1 cellular context compared by ENCODE assay signal in genomic region chr1:54406339-54407181, GRCh38.
TF ChIP-seq lines count a peak whose summit lies in the region.

TSS of gene SSBP3 (minus strand) at chr1:54406394.

TF ChIP-seq in HEK293, 187 proteins besides CTCF, POLR2A, EP300 and RAD21 (continued from another document and continues in another):
- TF ChIP-seq HIC1 (tag by site-specific recombination; IDR thresholded peaks at IDR 0.05) (0 out of 2 replicates have a peak, but pooled peaks have one; percentile 27), ZBTB17 (tag by site-specific recombination; IDR thresholded peaks at IDR 0.05) (no peak), ZNF19 (tag by site-specific recombination; IDR thresholded peaks at IDR 0.05; ENCODE audit: low read depth) (no peak), ZBTB11 (tag by site-specific recombination; conservative IDR thresholded peaks at IDR 0.05; ENCODE audit: low read depth) (no peak), EGR2 (tag by site-specific recombination; IDR thresholded peaks at IDR 0.05; ENCODE audit: low read depth) (peak; percentile 88), ZNF514 (tag by site-specific recombination; IDR thresholded peaks at IDR 0.05) (no peak), ZSCAN30 (tag by site-specific recombination; IDR thresholded peaks at IDR 0.05) (no peak), ZNF629 (tag by site-specific recombination; IDR thresholded peaks at IDR 0.05) (no peak), ZNF311 (tag by site-specific recombination; IDR thresholded peaks at IDR 0.05; ENCODE audit: borderline replicate concordance) (no peak), ZNF155 (tag by site-specific recombination; IDR thresholded peaks at IDR 0.05) (no peak), ZEB2 (tag by site-specific recombination; IDR thresholded peaks at IDR 0.05) (0 out of 2 replicates have a peak, but pooled peaks have one; percentile 30), ZBTB1 (tag by site-specific recombination; IDR thresholded peaks at IDR 0.05) (0 out of 2 replicates have a peak, but pooled peaks have one; percentile 38), SALL2 (tag by site-specific recombination; IDR thresholded peaks at IDR 0.05; ENCODE audit: borderline replicate concordance) (no peak), ZBTB48 (tag by site-specific recombination; IDR thresholded peaks at IDR 0.05) (0 out of 2 replicates have a peak, but pooled peaks have one; percentile 24), ZNF518A (tag by site-specific recombination; conservative IDR thresholded peaks at IDR 0.05; ENCODE audit: low read depth) (no peak), KLF1 (tag by site-specific recombination; IDR thresholded peaks at IDR 0.05) (peak; percentile 41; the same call in 1 of the 2 replicates), ZNF473 (tag by site-specific recombination; IDR thresholded peaks at IDR 0.05) (no peak), ZFP69B (tag by site-specific recombination; IDR thresholded peaks at IDR 0.05) (no peak), ZNF433 (tag by site-specific recombination; IDR thresholded peaks at IDR 0.05; ENCODE audit: low read depth) (no peak), GLI4 (tag by site-specific recombination; IDR thresholded peaks at IDR 0.05) (no peak), SETDB1 (IDR thresholded peaks at IDR 0.05; ENCODE audit: insufficient read length, low read length) (no peak), GLIS1 (tag by site-specific recombination; IDR thresholded peaks at IDR 0.05) (peak; percentile 58; the same call in 1 of the 2 replicates), KLF17 (tag by site-specific recombination; IDR thresholded peaks at IDR 0.05) (peak; percentile 76; the same call in 1 of the 2 replicates), ZNF302 (tag by site-specific recombination; IDR thresholded peaks at IDR 0.05; ENCODE audit: low read depth) (no peak), ZNF561 (tag by site-specific recombination; IDR thresholded peaks at IDR 0.05; ENCODE audit: borderline replicate concordance) (peak; percentile 32; the same call in 1 of the 2 replicates), WT1 (tag by site-specific recombination; IDR thresholded peaks at IDR 0.05) (no peak), KLF8 (tag by site-specific recombination; IDR thresholded peaks at IDR 0.05) (peak; percentile 45; the same call in 1 of the 2 replicates), ZBTB21 (tag by site-specific recombination; IDR thresholded peaks at IDR 0.05) (no peak), SP2 (tag by site-specific recombination; IDR thresholded peaks at IDR 0.05) (peak; percentile 19; the same call in 1 of the 2 replicates), OVOL3 (tag by site-specific recombination; IDR thresholded peaks at IDR 0.05) (no peak), SP7 (tag by site-specific recombination; IDR thresholded peaks at IDR 0.05) (peak; percentile 34; the same call in 1 of the 2 replicates), ZNF112 (tag by site-specific recombination; IDR thresholded peaks at IDR 0.05) (no peak), MZF1 (tag by site-specific recombination; IDR thresholded peaks at IDR 0.05; ENCODE audit: borderline replicate concordance) (no peak), ZNF624 (tag by site-specific recombination; IDR thresholded peaks at IDR 0.05) (no peak)
- TF ChIP-seq, protein P1, sequence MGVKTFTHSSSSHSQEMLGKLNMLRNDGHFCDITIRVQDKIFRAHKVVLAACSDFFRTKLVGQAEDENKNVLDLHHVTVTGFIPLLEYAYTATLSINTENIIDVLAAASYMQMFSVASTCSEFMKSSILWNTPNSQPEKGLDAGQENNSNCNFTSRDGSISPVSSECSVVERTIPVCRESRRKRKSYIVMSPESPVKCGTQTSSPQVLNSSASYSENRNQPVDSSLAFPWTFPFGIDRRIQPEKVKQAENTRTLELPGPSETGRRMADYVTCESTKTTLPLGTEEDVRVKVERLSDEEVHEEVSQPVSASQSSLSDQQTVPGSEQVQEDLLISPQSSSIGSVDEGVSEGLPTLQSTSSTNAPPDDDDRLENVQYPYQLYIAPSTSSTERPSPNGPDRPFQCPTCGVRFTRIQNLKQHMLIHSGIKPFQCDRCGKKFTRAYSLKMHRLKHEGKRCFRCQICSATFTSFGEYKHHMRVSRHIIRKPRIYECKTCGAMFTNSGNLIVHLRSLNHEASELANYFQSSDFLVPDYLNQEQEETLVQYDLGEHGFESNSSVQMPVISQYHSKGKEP (tag by site-specific recombination; IDR thresholded peaks at IDR 0.05): no peak
- TF ChIP-seq, protein P2, sequence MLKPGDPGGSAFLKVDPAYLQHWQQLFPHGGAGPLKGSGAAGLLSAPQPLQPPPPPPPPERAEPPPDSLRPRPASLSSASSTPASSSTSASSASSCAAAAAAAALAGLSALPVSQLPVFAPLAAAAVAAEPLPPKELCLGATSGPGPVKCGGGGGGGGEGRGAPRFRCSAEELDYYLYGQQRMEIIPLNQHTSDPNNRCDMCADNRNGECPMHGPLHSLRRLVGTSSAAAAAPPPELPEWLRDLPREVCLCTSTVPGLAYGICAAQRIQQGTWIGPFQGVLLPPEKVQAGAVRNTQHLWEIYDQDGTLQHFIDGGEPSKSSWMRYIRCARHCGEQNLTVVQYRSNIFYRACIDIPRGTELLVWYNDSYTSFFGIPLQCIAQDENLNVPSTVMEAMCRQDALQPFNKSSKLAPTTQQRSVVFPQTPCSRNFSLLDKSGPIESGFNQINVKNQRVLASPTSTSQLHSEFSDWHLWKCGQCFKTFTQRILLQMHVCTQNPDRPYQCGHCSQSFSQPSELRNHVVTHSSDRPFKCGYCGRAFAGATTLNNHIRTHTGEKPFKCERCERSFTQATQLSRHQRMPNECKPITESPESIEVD (tag by site-specific recombination; IDR thresholded peaks at IDR 0.05): no peak
- TF ChIP-seq, protein P3, sequence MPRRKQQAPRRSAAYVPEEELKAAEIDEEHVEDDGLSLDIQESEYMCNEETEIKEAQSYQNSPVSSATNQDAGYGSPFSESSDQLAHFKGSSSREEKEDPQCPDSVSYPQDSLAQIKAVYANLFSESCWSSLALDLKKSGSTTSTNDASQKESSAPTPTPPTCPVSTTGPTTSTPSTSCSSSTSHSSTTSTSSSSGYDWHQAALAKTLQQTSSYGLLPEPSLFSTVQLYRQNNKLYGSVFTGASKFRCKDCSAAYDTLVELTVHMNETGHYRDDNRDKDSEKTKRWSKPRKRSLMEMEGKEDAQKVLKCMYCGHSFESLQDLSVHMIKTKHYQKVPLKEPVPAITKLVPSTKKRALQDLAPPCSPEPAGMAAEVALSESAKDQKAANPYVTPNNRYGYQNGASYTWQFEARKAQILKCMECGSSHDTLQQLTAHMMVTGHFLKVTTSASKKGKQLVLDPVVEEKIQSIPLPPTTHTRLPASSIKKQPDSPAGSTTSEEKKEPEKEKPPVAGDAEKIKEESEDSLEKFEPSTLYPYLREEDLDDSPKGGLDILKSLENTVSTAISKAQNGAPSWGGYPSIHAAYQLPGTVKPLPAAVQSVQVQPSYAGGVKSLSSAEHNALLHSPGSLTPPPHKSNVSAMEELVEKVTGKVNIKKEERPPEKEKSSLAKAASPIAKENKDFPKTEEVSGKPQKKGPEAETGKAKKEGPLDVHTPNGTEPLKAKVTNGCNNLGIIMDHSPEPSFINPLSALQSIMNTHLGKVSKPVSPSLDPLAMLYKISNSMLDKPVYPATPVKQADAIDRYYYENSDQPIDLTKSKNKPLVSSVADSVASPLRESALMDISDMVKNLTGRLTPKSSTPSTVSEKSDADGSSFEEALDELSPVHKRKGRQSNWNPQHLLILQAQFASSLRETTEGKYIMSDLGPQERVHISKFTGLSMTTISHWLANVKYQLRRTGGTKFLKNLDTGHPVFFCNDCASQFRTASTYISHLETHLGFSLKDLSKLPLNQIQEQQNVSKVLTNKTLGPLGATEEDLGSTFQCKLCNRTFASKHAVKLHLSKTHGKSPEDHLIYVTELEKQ (tag by site-specific recombination; IDR thresholded peaks at IDR 0.05; ENCODE audit: borderline replicate concordance): no peak
- TF ChIP-seq, protein P4, sequence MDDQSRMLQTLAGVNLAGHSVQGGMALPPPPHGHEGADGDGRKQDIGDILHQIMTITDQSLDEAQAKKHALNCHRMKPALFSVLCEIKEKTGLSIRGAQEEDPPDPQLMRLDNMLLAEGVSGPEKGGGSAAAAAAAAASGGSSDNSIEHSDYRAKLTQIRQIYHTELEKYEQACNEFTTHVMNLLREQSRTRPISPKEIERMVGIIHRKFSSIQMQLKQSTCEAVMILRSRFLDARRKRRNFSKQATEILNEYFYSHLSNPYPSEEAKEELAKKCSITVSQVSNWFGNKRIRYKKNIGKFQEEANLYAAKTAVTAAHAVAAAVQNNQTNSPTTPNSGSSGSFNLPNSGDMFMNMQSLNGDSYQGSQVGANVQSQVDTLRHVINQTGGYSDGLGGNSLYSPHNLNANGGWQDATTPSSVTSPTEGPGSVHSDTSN (CRISPR knock-in tag; IDR thresholded peaks at IDR 0.05): peak; percentile 99
